19 cellular contexts compared by ENCODE assay signal in genomic region chr12:120168337-120168736, GRCh38. TPM values are rescaled to one million over a fixed set of nuclear protein-coding genes. Genes with fewer than 3 reads are reported as not detected.
DNase-seq lines count a peak whose midpoint lies in the region; ATAC-seq, FAIRE-seq and TF ChIP-seq lines count a peak whose summit lies in the region.
"Had no signal": no experiment of that assay in that cellular context is flagged by ENCODE, and none has a peak within 500 bp of the region (broad histone marks: within the 10 kb centered on the region; RNA-seq: fewer than 3 reads in every experiment).

No MANE protein-coding gene starts in this region.

- peaks cover 4% of the 10 kb centered on the region for H3K4me1 ChIP-seq in astrocyte (ENCODE audit: insufficient read depth, low read length)
- H3K4me1 ChIP-seq in mammary epithelial cell (ENCODE audit: insufficient read depth, low read length): no peaks in the 10 kb centered on the region
- no peaks in the 10 kb centered on the region for H3K4me1 ChIP-seq in neural progenitor cell
- H3K4me1 ChIP-seq: Peyer's patch had no signal

- no TSS peak for BruUV-seq in mammary epithelial cell (replicated peaks; lab: Mats Ljungman, UMichigan)

- peaks cover 8% of the 10 kb centered on the region for H3K4me1 Mint-ChIP-seq in activated T-cell treated with anti-CD3 and anti-CD28 coated beads, Interleukin-2, amount 50 U/mL, for 72 hours (ENCODE audit: low read depth)
- H3K4me1 Mint-ChIP-seq in HFFc6 (ENCODE audit: low read depth): peaks cover 25% of the 10 kb centered on the region
- no peaks in the 10 kb centered on the region for H3K4me1 Mint-ChIP-seq in astrocyte (ENCODE audit: low read depth, unreplicated experiment)
- H3K4me1 Mint-ChIP-seq in neural progenitor cell: no peaks in the 10 kb centered on the region
- H3K4me1 Mint-ChIP-seq: CD8-positive, alpha-beta memory T cell had no signal

- H3K27ac ChIP-seq in astrocyte (ENCODE audit: low read depth, low read length) (no peak overlapping the region), mammary epithelial cell (ENCODE audit: insufficient read depth, low read depth, low read length) (no peak overlapping the region), neural progenitor cell (no peak overlapping the region)
- H3K27ac ChIP-seq: HL-60, Peyer's patch had no signal

- H3K27me3 ChIP-seq in astrocyte (ENCODE audit: insufficient read depth, low read length): no peaks in the 10 kb centered on the region
- H3K27me3 ChIP-seq in mammary epithelial cell (ENCODE audit: insufficient read depth, low read length): no peaks in the 10 kb centered on the region
- H3K27me3 ChIP-seq in neural progenitor cell: no peaks in the 10 kb centered on the region
- H3K27me3 ChIP-seq: Peyer's patch had no signal

- 100% methylated on average over 2 of the region's 4 CpGs for WGBS in mammary epithelial cell (ENCODE audit: low coverage, missing lambda C conversion rate)

- no peaks in the 10 kb centered on the region for H3K9me3 ChIP-seq in astrocyte (ENCODE audit: insufficient read depth, low read depth, low read length)
- no peaks in the 10 kb centered on the region for H3K9me3 ChIP-seq in mammary epithelial cell (replicated peaks; ENCODE audit: insufficient read depth, low read length)
- no peaks in the 10 kb centered on the region for H3K9me3 ChIP-seq in neural progenitor cell (ENCODE audit: low read depth)
- H3K9me3 ChIP-seq: Peyer's patch had no signal

- FAIRE-seq in astrocyte (lab: Jason Lieb, UNC): no peak
- FAIRE-seq: A204.1 had no signal

- H3K9ac ChIP-seq in astrocyte (ENCODE audit: low read length): no peak overlapping the region
- H3K9ac ChIP-seq in mammary epithelial cell (ENCODE audit: insufficient read depth, low read length): no peak overlapping the region
- no peak overlapping the region for H3K9ac ChIP-seq in neural progenitor cell

- in situ Hi-C loops in mammary epithelial cell (cut with MboI; ENCODE audit: low sequenced_read_pairs in 2 of 2): no loop called here

- H3K36me3 ChIP-seq in astrocyte (ENCODE audit: insufficient read depth, low read length): peaks cover 49% of the 10 kb centered on the region
- peaks cover 38% of the 10 kb centered on the region for H3K36me3 ChIP-seq in mammary epithelial cell (ENCODE audit: insufficient read depth, low read length)
- H3K36me3 ChIP-seq in neural progenitor cell: no peaks in the 10 kb centered on the region

- H3K79me2 ChIP-seq in astrocyte (ENCODE audit: insufficient read depth, low read length): no peaks in the 10 kb centered on the region
- H3K79me2 ChIP-seq in mammary epithelial cell (ENCODE audit: insufficient read depth, low read length): no peaks in the 10 kb centered on the region
- no peaks in the 10 kb centered on the region for H3K79me2 ChIP-seq in neural progenitor cell (ENCODE audit: low read depth)

- DNase-seq in activated T-cell treated with anti-CD3 and anti-CD28 coated beads, Interleukin-2, amount 50 U/mL, for 72 hours: no peak
- no peak for DNase-seq in activated T-cell treated with anti-CD3 and anti-CD28 coated beads, Interleukin-2, amount 50 U/mL, for 1 hour
- no peak for DNase-seq in HFFc6
- DNase-seq in astrocyte (ENCODE audit: low read depth): no peak
- no peak for DNase-seq in mammary epithelial cell
- no peak for DNase-seq in neural progenitor cell (ENCODE audit: low spot score)
- DNase-seq in stimulated activated CD4-positive, alpha-beta T cell treated with anti-CD3 and anti-CD28 coated beads, Interleukin-2, amount 100 ng/mL, for 48 hours: no peak
- DNase-seq: C1 segment of cervical spinal cord; CD8-positive, alpha-beta memory T cell; DMS79 treated with DMSO at 0.1 percent for 48 hours; IMR-90; NCI-H187; NCI-H2107; NCI-H226; NCI-H526; Peyer's patch; Right ventricle myocardium superior had no signal

- TF ChIP-seq CTCF in HFFc6 (IDR thresholded peaks at IDR 0.05) (no peak), astrocyte (IDR thresholded peaks at IDR 0.05; ENCODE audit: insufficient read depth, low read depth, low read length) (no peak), mammary epithelial cell (conservative IDR thresholded peaks at IDR 0.05 in 1 of 2, IDR thresholded peaks at IDR 0.05 in 1 of 2; ENCODE audit: extremely low read depth in 1 of 2, insufficient read depth in 1 of 2, low read depth in 1 of 2, low read length in 2 of 2) (no peak), neural progenitor cell (IDR thresholded peaks at IDR 0.05) (no peak)

- ATAC-seq in activated T-cell treated with anti-CD3 and anti-CD28 coated beads, Interleukin-2, amount 50 U/mL, for 72 hours (replicated peaks in 1 of 2): no peak

- CTCF ChIA-PET in mammary epithelial cell (lab: Charles Lee; ENCODE audit: low non-redundant PET): no interaction called here

- intact Hi-C loops in mammary epithelial cell (cut with micrococcal nuclease): no loop called here

- no peaks in the 10 kb centered on the region for H3K27me3 Mint-ChIP-seq in activated T-cell treated with anti-CD3 and anti-CD28 coated beads, Interleukin-2, amount 50 U/mL, for 72 hours (ENCODE audit: low read depth)
- peaks cover 3% of the 10 kb centered on the region for H3K27me3 Mint-ChIP-seq in HFFc6 (ENCODE audit: insufficient read depth)
- H3K27me3 Mint-ChIP-seq in astrocyte (ENCODE audit: low read depth, unreplicated experiment): no peaks in the 10 kb centered on the region
- H3K27me3 Mint-ChIP-seq in neural progenitor cell (ENCODE audit: insufficient read depth, low read depth): no peaks in the 10 kb centered on the region
- H3K27me3 Mint-ChIP-seq: CD8-positive, alpha-beta memory T cell had no signal

- H3K4me3 Mint-ChIP-seq in activated T-cell treated with anti-CD3 and anti-CD28 coated beads, Interleukin-2, amount 50 U/mL, for 72 hours: no peak overlapping the region
- H3K4me3 Mint-ChIP-seq in HFFc6: no peak overlapping the region
- peak overlapping the region; percentile 27 for H3K4me3 Mint-ChIP-seq in astrocyte (ENCODE audit: unreplicated experiment)
- no peak overlapping the region for H3K4me3 Mint-ChIP-seq in neural progenitor cell
- H3K4me3 Mint-ChIP-seq: CD8-positive, alpha-beta memory T cell had no signal

- H4K20me1 ChIP-seq in astrocyte (ENCODE audit: insufficient read depth, low read length) (peaks cover 35% of the 10 kb centered on the region), mammary epithelial cell (ENCODE audit: insufficient read depth, low read length) (no peaks in the 10 kb centered on the region), neural progenitor cell (ENCODE audit: low read depth) (no peaks in the 10 kb centered on the region)

- H3F3A ChIP-seq in neural progenitor cell (ENCODE audit: low read depth): no peaks in the 10 kb centered on the region

- H2AFZ ChIP-seq in astrocyte (ENCODE audit: low read depth, low read length) (no peak overlapping the region), mammary epithelial cell (ENCODE audit: low read depth, low read length) (no peak overlapping the region), neural progenitor cell (replicated peaks) (no peak overlapping the region)

- H3K4me3 ChIP-seq in astrocyte (ENCODE audit: insufficient read depth, low read depth, low read length): no peak overlapping the region
- H3K4me3 ChIP-seq in mammary epithelial cell (replicated peaks in 1 of 3; ENCODE audit: insufficient read depth in 1 of 3, low read depth in 2 of 3, low read length in 3 of 3): no peak overlapping the region
- no peak overlapping the region for H3K4me3 ChIP-seq in neural progenitor cell
- H3K4me3 ChIP-seq: Peyer's patch had no signal

- H3K9me3 Mint-ChIP-seq in activated T-cell treated with anti-CD3 and anti-CD28 coated beads, Interleukin-2, amount 50 U/mL, for 72 hours: no peaks in the 10 kb centered on the region
- H3K9me3 Mint-ChIP-seq in HFFc6 (no peaks in the 10 kb centered on the region), astrocyte (ENCODE audit: unreplicated experiment) (no peaks in the 10 kb centered on the region), neural progenitor cell (no peaks in the 10 kb centered on the region)
- H3K9me3 Mint-ChIP-seq: CD8-positive, alpha-beta memory T cell had no signal

- dilution Hi-C loops in mammary epithelial cell (cut with HindIII; ENCODE audit: low sequenced_read_pairs): loop anchor here (10.0 kb wide), 1 partner anchor 96 kb away; the partner anchor contains the start of gene PXN

- H3K27ac Mint-ChIP-seq in activated T-cell treated with anti-CD3 and anti-CD28 coated beads, Interleukin-2, amount 50 U/mL, for 72 hours: peak overlapping the region; percentile 21
- H3K27ac Mint-ChIP-seq in HFFc6 (peak overlapping the region; percentile 76), astrocyte (ENCODE audit: unreplicated experiment) (peak overlapping the region; percentile 47), neural progenitor cell (no peak overlapping the region)

- H3K36me3 Mint-ChIP-seq in activated T-cell treated with anti-CD3 and anti-CD28 coated beads, Interleukin-2, amount 50 U/mL, for 72 hours (ENCODE audit: insufficient read depth in 2 of 2): peaks cover 2 to 14% of the 10 kb centered on the region in 2 donors
- H3K36me3 Mint-ChIP-seq in HFFc6 (ENCODE audit: low read depth) (peaks cover 29% of the 10 kb centered on the region), astrocyte (ENCODE audit: low read depth, unreplicated experiment) (peaks cover 13% of the 10 kb centered on the region), neural progenitor cell (peaks cover 12% of the 10 kb centered on the region)

- H3K4me2 ChIP-seq in astrocyte (ENCODE audit: low read length): no peak overlapping the region
- H3K4me2 ChIP-seq in mammary epithelial cell (ENCODE audit: insufficient read depth, low read depth, low read length): no peak overlapping the region
- no peak overlapping the region for H3K4me2 ChIP-seq in neural progenitor cell

RNA-seq across cellular contexts. Expression of gene GCN1, which starts 26.2 kb away (rescaled TPM):
- 100 to 1,000 TPM in 1 of 2 donors, 10 to 100 TPM in 1; 93.1 to 106 TPM for total RNA-seq in activated T-cell treated with anti-CD3 and anti-CD28 coated beads, Interleukin-2, amount 50 U/mL, for 72 hours
- total RNA-seq in HFFc6 (2021; fragmentation: NEBNext Ultra II Directional; extraction: Animal tissue kit (Norgen Biotek cat#: 25700)): 100 to 1,000 TPM in 1 of 6 experiments, 10 to 100 TPM in 5; 76.5 to 102 (median 83.1) TPM
- 95.5 and 123 TPM in 2 replicates for total RNA-seq in astrocyte
- total RNA-seq in mammary epithelial cell: 100 to 1,000 TPM in 1 of 2 donors, 10 to 100 TPM in 1; 92.5 to 109 TPM
- 45.7 TPM for polyA plus RNA-seq in mammary epithelial cell
- polyA minus RNA-seq in mammary epithelial cell: 341 TPM
- total RNA-seq in neural progenitor cell (ENCODE audit: low replicate concordance): 60.9 and 74.3 TPM in 2 replicates

RNA-seq across cellular contexts. Expression of gene RPLP0, which starts 32.6 kb away (rescaled TPM):
- 1,000 to 10,000 TPM; 4,846 to 5,223 TPM for total RNA-seq in activated T-cell treated with anti-CD3 and anti-CD28 coated beads, Interleukin-2, amount 50 U/mL, for 72 hours
- total RNA-seq in HFFc6 (2021; fragmentation: NEBNext Ultra II Directional; extraction: Animal tissue kit (Norgen Biotek cat#: 25700)): 1,000 to 10,000 TPM; 2,131 to 2,494 (median 2,241) TPM
- 1,543 and 1,660 TPM in 2 replicates for total RNA-seq in astrocyte
- 1,000 to 10,000 TPM; 2,131 to 2,307 TPM for total RNA-seq in mammary epithelial cell
- polyA plus RNA-seq in mammary epithelial cell: 9,728 TPM
- polyA minus RNA-seq in mammary epithelial cell: 2,830 TPM
- total RNA-seq in neural progenitor cell (ENCODE audit: low replicate concordance): 7,069 and 9,364 TPM in 2 replicates

RNA-seq across cellular contexts. Expression of gene RAB35, which starts 51.8 kb away (rescaled TPM):
- total RNA-seq in activated T-cell treated with anti-CD3 and anti-CD28 coated beads, Interleukin-2, amount 50 U/mL, for 72 hours: 10 to 100 TPM; 66.2 to 78.9 TPM
- 10 to 100 TPM; 50.5 to 62.0 (median 55.3) TPM for total RNA-seq in HFFc6 (2021; fragmentation: NEBNext Ultra II Directional; extraction: Animal tissue kit (Norgen Biotek cat#: 25700))
- 49.0 and 63.3 TPM in 2 replicates for total RNA-seq in astrocyte
- 10 to 100 TPM; 19.3 to 60.4 TPM for total RNA-seq in mammary epithelial cell
- 39.4 TPM for polyA plus RNA-seq in mammary epithelial cell
- polyA minus RNA-seq in mammary epithelial cell: 70.6 TPM
- total RNA-seq in neural progenitor cell (ENCODE audit: low replicate concordance): 17.5 and 24.5 TPM in 2 replicates
